In genomic region chr5:100430268-100430900, GRCh38 we compare ENCODE assay signal across 8 cellular contexts.
A peak's percentile ranks its signal among the peaks of the same experiment; 100 is the strongest.
DNase-seq lines count a peak whose midpoint lies in the region; ATAC-seq and TF ChIP-seq lines count a peak whose summit lies in the region.

No MANE protein-coding gene starts in this region.

- in situ Hi-C loops in GM13976 (cut with MboI; ENCODE audit: low sequenced_read_pairs, unreplicated experiment) = no loop called here

- no peak overlapping the region for H3K4me3 ChIP-seq in AG09309 (ENCODE audit: control insufficient read depth, low read depth, low read length)
- no peak overlapping the region for H3K4me3 ChIP-seq in fibroblast of the aortic adventitia (ENCODE audit: low read depth, low read length)

- TF ChIP-seq CTCF in AG09309 (IDR thresholded peaks at IDR 0.05; ENCODE audit: control insufficient read depth, insufficient read depth, low read depth, low read length, missing control alignments) (peak; percentile 95), GM13976 (IDR thresholded peaks at IDR 0.05; ENCODE audit: borderline replicate concordance, control extremely low read depth, extremely low read depth, insufficient read depth, missing control alignments) (peak; percentile 90), fibroblast of the aortic adventitia (IDR thresholded peaks at IDR 0.05; ENCODE audit: insufficient read depth, low read length) (peak; percentile 99)

- peak; percentile 89 for ATAC-seq in HG02798 (IDR thresholded peaks at IDR 0.05; ENCODE audit: poor library complexity, unreplicated experiment)

- DNase-seq in AG09309 (ENCODE audit: low read depth) (no peak), GM13976 (ENCODE audit: low spot score) (peak; percentile 27), NCI-H82 (lab: John Stamatoyannopoulos, UW) (peak; percentile 63), fibroblast of the aortic adventitia (ENCODE audit: low read depth) (peak; percentile 49), pons (ENCODE audit: low spot score) (peak; percentile 51), DMS153 (lab: John Stamatoyannopoulos, UW) (no peak)
- DNase-seq in activated T-cell treated with anti-CD3 and anti-CD28 coated beads, Interleukin-2, amount 50 U/mL, for 1 hour = peak; percentile 39

Comparison
In these comparisons a context has a peak if more than half of its experiments do, and no peak if none do; other contexts are left out.
1. DNase-seq: peak in GM13976 (single experiment), NCI-H82 (single experiment), activated T-cell treated with anti-CD3 and anti-CD28 coated beads, Interleukin-2, amount 50 U/mL, for 1 hour (single experiment), fibroblast of the aortic adventitia (single experiment) and pons (single experiment); none in AG09309 (single experiment) and DMS153 (single experiment).
2. Peak in every context shown above with its lines, with median percentiles within 50 percentile points of each other: CTCF ChIP-seq.